Comparison of ENCODE assay signal across 17 cellular contexts in the genomic region with DNA sequence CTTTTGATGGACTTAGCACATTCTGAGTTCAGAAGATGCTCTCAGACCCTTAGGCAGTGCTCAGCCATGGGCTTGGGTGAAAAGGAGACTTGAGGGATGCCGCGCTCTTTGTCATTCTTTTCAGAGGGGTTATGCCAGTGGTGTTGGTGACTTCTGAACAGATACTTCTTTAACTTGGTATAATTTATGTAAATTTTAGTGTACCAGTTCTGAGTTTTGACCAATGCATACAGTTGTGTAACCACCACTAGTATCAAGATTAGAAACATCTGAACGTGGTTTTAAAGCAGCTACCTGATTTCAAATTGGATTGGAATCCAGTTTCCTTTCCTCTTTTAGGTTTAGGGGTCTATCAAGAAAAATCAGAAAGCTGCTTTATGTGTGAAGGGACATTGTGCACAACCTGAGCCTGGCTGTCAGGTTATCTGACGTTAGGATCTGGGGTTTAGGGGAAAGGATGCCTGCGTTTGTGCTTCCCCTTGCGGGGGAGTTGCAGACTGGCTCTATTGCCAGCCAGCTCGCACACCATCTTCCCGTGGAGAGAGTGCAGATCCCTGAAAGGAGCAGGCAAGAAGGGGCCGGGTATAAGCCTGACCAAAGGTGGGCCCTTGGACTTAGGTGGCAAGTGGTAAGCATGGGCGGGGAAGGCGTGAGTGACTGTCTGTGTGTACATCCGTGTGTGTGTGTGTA. TPM values are rescaled to one million over a fixed set of nuclear protein-coding genes. Genes with fewer than 3 reads are reported as not detected.
DNase-seq lines count a peak whose midpoint lies in the region; ATAC-seq, FAIRE-seq and TF ChIP-seq lines count a peak whose summit lies in the region.
"Had no signal": no experiment of that assay in that cellular context is flagged by ENCODE, and none has a peak within 500 bp of the region (broad histone marks: within the 10 kb centered on the region; RNA-seq: fewer than 3 reads in every experiment).

No MANE protein-coding gene starts in this region.

- no peaks in the 10 kb centered on the region; the same call in 1 of the 2 replicates for H4K20me1 ChIP-seq in GM12878 (ENCODE audit: control insufficient read depth, insufficient read depth)

- SMC1A ChIA-PET in GM12878 (lab: Charles Lee; ENCODE audit: uncharacterized antibody, unreplicated experiment), result interaction anchor here (0.9 to 2.1 kb wide), 5 partner anchors 11 to 55 kb away, joined by 3 to 8 read pairs (median 3); no protein-coding TSS in a partner anchor

- RAD21 ChIA-PET in GM12878 (lab: Charles Lee; ENCODE audit: unreplicated experiment), result interaction anchor here (2.2 kb wide), 1 partner anchor 25 kb away, joined by 9 read pairs; no protein-coding TSS in a partner anchor

- POLR2A ChIA-PET in GM12878 (lab: Charles Lee), result interaction anchor here (0.6 to 1.3 kb wide), 2 partner anchors 18 to 28 kb away, joined by 4 read pairs; no protein-coding TSS in a partner anchor

- H3K4me3 ChIP-seq in cardiac muscle cell, result no peak overlapping the region
- H3K4me3 ChIP-seq in left ventricle myocardium inferior, result no peak overlapping the region
- no peak overlapping the region for H3K4me3 ChIP-seq in GM12878
- H3K4me3 ChIP-seq in thyroid gland (replicated peaks in 1 of 3), result no peak overlapping the region
- H3K4me3 ChIP-seq in gastrocnemius medialis, result no peak overlapping the region
- H3K4me3 ChIP-seq in MG63, result no peak overlapping the region
- H3K4me3 ChIP-seq: body of pancreas had no signal

- ATAC-seq in HG03432 (IDR thresholded peaks at IDR 0.05; ENCODE audit: unreplicated experiment), result peak; percentile 44
- peak; percentile 52 for ATAC-seq in GM12878
- no peak for ATAC-seq in gastrocnemius medialis
- ATAC-seq: activated T-cell treated with anti-CD3 and anti-CD28 coated beads, Interleukin-2, amount 50 U/mL, for 4 hours; body of pancreas; left colon had no signal

- TF ChIP-seq POLR2A in GM12878 (IDR thresholded peaks at IDR 0.05; ENCODE audit: low read depth, low read length) (no peak), thyroid gland (IDR thresholded peaks at IDR 0.05) (no peak), gastrocnemius medialis (IDR thresholded peaks at IDR 0.05) (no peak)

- peaks cover 50% of the 10 kb centered on the region for H3K79me2 ChIP-seq in GM12878 (ENCODE audit: control insufficient read depth, insufficient read depth, low read length)

- DNase-seq in cardiac muscle cell (ENCODE audit: low read depth in 1 of 2, low spot score in 1 of 2), result no peak
- no peak for DNase-seq in left ventricle myocardium inferior
- DNase-seq in GM12878 (ENCODE audit: low read depth, low spot score), result no peak
- no peak for DNase-seq in thyroid gland
- DNase-seq in NCI-H2081 (lab: John Stamatoyannopoulos, UW), result no peak
- no peak for DNase-seq in gastrocnemius medialis
- no peak for DNase-seq in MG63
- DNase-seq: activated T-cell treated with anti-CD3 and anti-CD28 coated beads, Interleukin-2, amount 50 U/mL, for 4 hours; body of pancreas; DMS53; left colon; NCI-H1694 treated with DMSO at 0.1 percent for 48 hours; nucleus accumbens; SHP77 treated with DMSO at 0.1 percent for 48 hours; WERI-Rb-1 had no signal

- no peaks in the 10 kb centered on the region for H3K36me3 ChIP-seq in cardiac muscle cell
- no peaks in the 10 kb centered on the region for H3K36me3 ChIP-seq in left ventricle myocardium inferior
- no peaks in the 10 kb centered on the region for H3K36me3 ChIP-seq in GM12878 (ENCODE audit: control insufficient read depth in 2 of 2, insufficient read depth in 2 of 2, low read length in 1 of 2)
- no peaks in the 10 kb centered on the region for H3K36me3 ChIP-seq in thyroid gland
- no peaks in the 10 kb centered on the region for H3K36me3 ChIP-seq in gastrocnemius medialis
- peaks cover 31% of the 10 kb centered on the region for H3K36me3 ChIP-seq in MG63
- H3K36me3 ChIP-seq: WERI-Rb-1 had no signal

- H3K9me3 ChIP-seq in cardiac muscle cell (ENCODE audit: low read depth) (no peaks in the 10 kb centered on the region), left ventricle myocardium inferior (replicated peaks) (no peaks in the 10 kb centered on the region), GM12878 (replicated peaks; ENCODE audit: control insufficient read depth, insufficient read depth, low read length) (no peaks in the 10 kb centered on the region), thyroid gland (no peaks in the 10 kb centered on the region), gastrocnemius medialis (no peaks in the 10 kb centered on the region), MG63 (no peaks in the 10 kb centered on the region)
- H3K9me3 ChIP-seq: body of pancreas had no signal

- H3K4me1 ChIP-seq in cardiac muscle cell (ENCODE audit: low read depth), result peaks cover 50% of the 10 kb centered on the region
- peaks cover 44% of the 10 kb centered on the region for H3K4me1 ChIP-seq in left ventricle myocardium inferior
- H3K4me1 ChIP-seq in GM12878 (ENCODE audit: control insufficient read depth, insufficient read depth, low read length), result peaks cover 2% of the 10 kb centered on the region; the same call in 1 of the 2 replicates
- H3K4me1 ChIP-seq in thyroid gland, result peaks cover 26 to 39% of the 10 kb centered on the region in 2 donors
- H3K4me1 ChIP-seq in gastrocnemius medialis, result peaks cover 0 to 16% of the 10 kb centered on the region in 2 donors
- H3K4me1 ChIP-seq: body of pancreas had no signal

- no peak overlapping the region for H2AFZ ChIP-seq in GM12878 (ENCODE audit: control insufficient read depth, low read depth, low read length)

- no peak for TF ChIP-seq CTCF in cardiac muscle cell (IDR thresholded peaks at IDR 0.05; ENCODE audit: low read depth, low read length)
- no peak for TF ChIP-seq CTCF in left ventricle myocardium inferior (IDR thresholded peaks at IDR 0.05; ENCODE audit: borderline replicate concordance)
- TF ChIP-seq CTCF in GM12878 (IDR thresholded peaks at IDR 0.05 in 2 of 3, conservative IDR thresholded peaks at IDR 0.05 in 1 of 3; ENCODE audit: control insufficient read depth in 2 of 3, extremely low read depth in 1 of 3, insufficient read depth in 1 of 3, low read depth in 3 of 3, low read length in 3 of 3), result no peak
- TF ChIP-seq CTCF in thyroid gland (IDR thresholded peaks at IDR 0.05), result no peak
- no peak for TF ChIP-seq CTCF in gastrocnemius medialis (IDR thresholded peaks at IDR 0.05 in 4 of 5, conservative IDR thresholded peaks at IDR 0.05 in 1 of 5)

- 32% methylated on average over 12 of the region's 12 CpGs for WGBS in GM12878 (ENCODE audit: insufficient coverage, insufficient replicate concordance, low lambda C conversion rate, missing lambda C conversion rate)
- 68 to 84% methylated on average over 7 to 11 of the region's 12 CpGs for WGBS in thyroid gland, 2 donors

- FAIRE-seq in GM12878 (lab: Jason Lieb, UNC), result no peak
- FAIRE-seq: endometrium had no signal

- H3K27me3 ChIP-seq in cardiac muscle cell (no peaks in the 10 kb centered on the region), left ventricle myocardium inferior (ENCODE audit: low read depth) (no peaks in the 10 kb centered on the region), GM12878 (replicated peaks in 1 of 2; ENCODE audit: control insufficient read depth in 2 of 2, insufficient read depth in 2 of 2, low read length in 1 of 2) (no peaks in the 10 kb centered on the region), thyroid gland (no peaks in the 10 kb centered on the region), gastrocnemius medialis (no peaks in the 10 kb centered on the region), MG63 (no peaks in the 10 kb centered on the region)
- H3K27me3 ChIP-seq: body of pancreas had no signal

- peak overlapping the region; percentile 47 for H3K4me2 ChIP-seq in GM12878 (ENCODE audit: control insufficient read depth, insufficient read depth)

- H3K27ac ChIP-seq in cardiac muscle cell (peak overlapping the region; percentile 86), left ventricle myocardium inferior (replicated peaks) (no peak overlapping the region), GM12878 (ENCODE audit: control insufficient read depth, insufficient read depth) (no peak overlapping the region), thyroid gland (peak overlapping the region; percentile 32 to 66 (median 58)), gastrocnemius medialis (no peak overlapping the region)
- H3K27ac ChIP-seq: body of pancreas, WERI-Rb-1 had no signal

- TF ChIP-seq RAD21 in GM12878 (IDR thresholded peaks at IDR 0.05; ENCODE audit: insufficient read depth, low read depth, low read length), result no peak

- CTCF ChIA-PET in GM12878 (lab: Yijun Ruan, JAX), result interaction anchor here (1.2 to 1.6 kb wide), 3 partner anchors 11 to 30 kb away, joined by 3 to 5 read pairs (median 5); no protein-coding TSS in a partner anchor

- in situ Hi-C loops in GM12878 (cut with MboI), result no loop called here
- in situ Hi-C loops in gastrocnemius medialis (cut with MboI; ENCODE audit: low sequenced_read_pairs in 4 of 4), result no loop called here

- no peak overlapping the region for H3K9ac ChIP-seq in GM12878 (ENCODE audit: control insufficient read depth, insufficient read depth, low read length)

- TF ChIP-seq EP300 in GM12878 (IDR thresholded peaks at IDR 0.05; ENCODE audit: borderline replicate concordance in 1 of 2, control insufficient read depth in 1 of 2, low read depth in 2 of 2, low read length in 2 of 2), result no peak

- no TSS peak for BruUV-seq in GM12878 (replicated peaks; lab: Mats Ljungman, UMichigan)

- intact Hi-C loops in left ventricle myocardium inferior (cut with micrococcal nuclease), result no loop called here
- intact Hi-C loops in GM12878 (cut with micrococcal nuclease; ENCODE audit: unreplicated experiment), result no loop called here
- intact Hi-C loops in thyroid gland (cut with DNase I), result no loop called here
- intact Hi-C loops in gastrocnemius medialis (cut with DNase I; ENCODE audit: low total_unique reads), result no loop called here

RNA-seq across cellular contexts. Expression of a gene that starts 19.0 kb away (rescaled TPM):
- total RNA-seq in cardiac muscle cell (213 and 253 TPM in 2 replicates), left ventricle myocardium inferior (46.8 TPM), GM12878 (2014; rRNA removed) (115 and 118 TPM in 2 replicates), GM12878 (2014; rRNA removed; fragmentation: Illumina TruSeq; extraction: Trizol) (138 and 140 TPM in 2 replicates), GM12878 (2021) (113 and 114 TPM in 2 replicates), thyroid gland (100 to 1,000 TPM in 1 of 4 donors, 10 to 100 TPM in 3; 89.6 to 128 (median 91.4) TPM), gastrocnemius medialis (10 to 100 TPM in 3 of 4 donors, 1 to 10 TPM in 1; 9.3 to 32.0 (median 20.0) TPM)
- polyA plus RNA-seq in cardiac muscle cell (403 and 501 TPM in 2 replicates), GM12878 (2011; rRNA removed) (75.4 and 123 TPM in 2 replicates), GM12878 (2014; fragmentation: Illumina TruSeq; extraction: Trizol) (138 and 169 TPM in 2 replicates), GM12878 (2014; fragmentation: Nextera tagmentation; extraction: Ambion mirVana) (10 to 100 TPM; 55.8 to 87.2 TPM), GM12878 (2014; rRNA removed) (82.8 and 91.8 TPM in 2 replicates), GM12878 (2016; fragmentation: Nextera tagmentation; extraction: Ambion mirVana) (100 to 1,000 TPM; 155 to 156 TPM)
- 14.5 and 16.3 TPM in 2 replicates for total RNA-seq in GM12878 (2013; cell fraction: nucleolus; rRNA removed)
- 40.8 TPM for polyA plus RNA-seq in GM12878 (2011; ENCODE audit: low read depth)
- 46.2 and 47.4 TPM in 2 replicates for polyA plus RNA-seq in GM12878 (2011; cell fraction: cytosol; rRNA removed)
- 28.2 and 32.5 TPM in 2 replicates for polyA plus RNA-seq in GM12878 (2011; cell fraction: nucleus; rRNA removed)
- polyA plus RNA-seq in GM12878 (2012), result 69.5 and 75.1 TPM in 2 replicates
- polyA minus RNA-seq in GM12878 (2011; rRNA and poly(A)+ RNA removed), result 29.4 and 29.6 TPM in 2 replicates
- polyA minus RNA-seq in GM12878 (2011; cell fraction: cytosol; rRNA and poly(A)+ RNA removed), result 35.0 and 44.4 TPM in 2 replicates
- polyA minus RNA-seq in GM12878 (2011; cell fraction: nucleus; rRNA and poly(A)+ RNA removed), result 8.1 and 12.8 TPM in 2 replicates
- total RNA-seq in MG63 (2014; rRNA removed; shearing (Covaris generic); ENCODE audit: low replicate concordance), result 548 and 711 TPM in 2 replicates

Comparison
In these comparisons a context has a peak if more than half of its experiments do, and no peak if none do; other contexts are left out.
1. H3K27ac ChIP-seq: peak in cardiac muscle cell (single experiment) and thyroid gland (3 of 3); none in left ventricle myocardium inferior (single experiment), GM12878 (single experiment) and gastrocnemius medialis (0 of 4).
2. ATAC-seq: peak in HG03432 (single experiment) and GM12878 (single experiment); none in gastrocnemius medialis (0 of 2).